11 cellular contexts compared by ENCODE assay signal in the genomic region with DNA sequence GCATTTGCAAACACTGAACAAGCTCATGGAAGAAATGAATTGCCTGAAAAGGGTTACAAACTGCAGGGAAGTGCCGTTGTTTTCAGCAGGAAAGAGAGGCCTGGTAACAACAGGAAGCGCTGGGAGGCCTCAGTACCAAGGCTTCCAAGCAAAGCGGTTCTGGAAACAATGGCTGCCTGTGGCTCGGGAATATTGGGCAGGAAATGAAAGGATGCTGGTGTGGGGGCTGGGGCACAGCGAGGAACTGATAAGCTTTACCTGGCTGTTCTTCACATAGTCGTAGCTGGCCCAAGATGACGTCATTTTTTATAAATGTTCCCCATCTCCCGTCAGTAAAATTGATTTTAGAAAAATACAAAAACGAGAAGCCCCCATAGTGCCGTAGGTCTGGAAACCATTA. TPM values are rescaled to one million over a fixed set of nuclear protein-coding genes. Genes with fewer than 3 reads are reported as not detected.
DNase-seq lines count a peak whose midpoint lies in the region; ATAC-seq and TF ChIP-seq lines count a peak whose summit lies in the region.
"Had no signal": no experiment of that assay in that cellular context is flagged by ENCODE, and none has a peak within 500 bp of the region (broad histone marks: within the 10 kb centered on the region; RNA-seq: fewer than 3 reads in every experiment).

No MANE protein-coding gene starts in this region.

- H3K4me1 ChIP-seq in ES-I3 (ENCODE audit: insufficient read depth, low read length): peaks cover 46% of the 10 kb centered on the region

- no peaks in the 10 kb centered on the region for H3K9me3 Mint-ChIP-seq in progenitor cell of endocrine pancreas (ENCODE audit: low read depth)
- H3K9me3 Mint-ChIP-seq: HFFc6 had no signal

- H3K27me3 Mint-ChIP-seq in progenitor cell of endocrine pancreas: no peaks in the 10 kb centered on the region

- H3K4me3 Mint-ChIP-seq in progenitor cell of endocrine pancreas (ENCODE audit: low read depth): no peak overlapping the region
- H3K4me3 Mint-ChIP-seq: HFFc6 had no signal

- H3K4me3 ChIP-seq in cardiac fibroblast (replicated peaks in 1 of 2; ENCODE audit: low read depth in 2 of 2, low read length in 2 of 2): no peak overlapping the region

- no peak for TF ChIP-seq CTCF in cardiac fibroblast (IDR thresholded peaks at IDR 0.05; ENCODE audit: low read depth, low read length)
- no peak for TF ChIP-seq CTCF in progenitor cell of endocrine pancreas (IDR thresholded peaks at IDR 0.05; ENCODE audit: unreplicated experiment)

- ATAC-seq in GM21447 (IDR thresholded peaks at IDR 0.05; ENCODE audit: unreplicated experiment) (no peak), HG02852 (IDR thresholded peaks at IDR 0.05; ENCODE audit: unreplicated experiment) (no peak)

- peak; percentile 46 to 49 for DNase-seq in cardiac fibroblast (ENCODE audit: low read depth in 2 of 2)
- peak; percentile 80 for DNase-seq in iPS DF 4.7 (ENCODE audit: extremely low read depth, low spot score)
- no peak for DNase-seq in progenitor cell of endocrine pancreas (ENCODE audit: low spot score, unreplicated experiment)
- no peak for DNase-seq in activated effector memory CD4-positive, alpha-beta T cell treated with Interleukin-2 at 50 U/mL for 16 hours
- no peak for DNase-seq in hepatic stellate cell (ENCODE audit: low spot score)
- DNase-seq: HFFc6; NCI-H1105 treated with DMSO at 0.1 percent for 48 hours; NK-92 treated with Interleukin-12 subunit alpha and Interleukin-12 subunit beta, amount 100 ng/mL, for 24 hours had no signal

- H3K4me1 Mint-ChIP-seq in progenitor cell of endocrine pancreas (ENCODE audit: low read depth): peaks cover 37% of the 10 kb centered on the region

- peak overlapping the region; percentile 35 for H3K27ac Mint-ChIP-seq in progenitor cell of endocrine pancreas
- H3K27ac Mint-ChIP-seq: HFFc6 had no signal

- H3K9me3 ChIP-seq in ES-I3 (ENCODE audit: control insufficient read depth, insufficient read depth, low read length): no peaks in the 10 kb centered on the region

- H3K36me3 ChIP-seq in ES-I3 (ENCODE audit: insufficient read depth, low read length): no peaks in the 10 kb centered on the region

- no peaks in the 10 kb centered on the region for H3K36me3 Mint-ChIP-seq in progenitor cell of endocrine pancreas (ENCODE audit: insufficient read depth)

- peak overlapping the region; percentile 35 for H3K9ac ChIP-seq in ES-I3 (ENCODE audit: low read depth, low read length)

RNA-seq across cellular contexts. Expression of gene ARHGAP31, which starts 55.9 kb away (rescaled TPM):
- total RNA-seq in progenitor cell of endocrine pancreas: 0.84 and 1.4 TPM in 2 replicates

Comparison
In these comparisons a context has a peak if more than half of its experiments do, and no peak if none do; other contexts are left out.
1. DNase-seq: peak in cardiac fibroblast (2 of 2) and iPS DF 4.7 (single experiment); none in progenitor cell of endocrine pancreas (single experiment), activated effector memory CD4-positive, alpha-beta T cell treated with Interleukin-2 at 50 U/mL for 16 hours (single experiment) and hepatic stellate cell (single experiment).